In genomic region chr9:114460513-114461225, GRCh38 we compare ENCODE assay signal across 1 cellular context.
TF ChIP-seq lines count a peak whose summit lies in the region.

No MANE protein-coding gene starts in this region.

TF ChIP-seq in GM23338, 12 proteins besides CTCF, POLR2A, EP300 and RAD21 (continued from another document):
- no peak for TF ChIP-seq REST (IDR thresholded peaks at IDR 0.05; ENCODE audit: unreplicated experiment)
- TF ChIP-seq EZH2 (IDR thresholded peaks at IDR 0.05; ENCODE audit: low read depth, unreplicated experiment) = no peak
